Comparison of ENCODE assay signal across 1 cellular context in genomic region chr15:42175671-42176070, GRCh38.
TF ChIP-seq lines count a peak whose summit lies in the region.

No MANE protein-coding gene starts in this region.

TF ChIP-seq in K562, 482 proteins besides CTCF, POLR2A, EP300 and RAD21:
- no peak for TF ChIP-seq ATF3 (IDR thresholded peaks at IDR 0.05)
- no peak for TF ChIP-seq ATF3 (CRISPR knock-in tag; conservative IDR thresholded peaks at IDR 0.05)
- peak; percentile 80 for TF ChIP-seq PRDM10 (IDR thresholded peaks at IDR 0.05; ENCODE audit: partially characterized antibody)
- peak; percentile 20; the same call in 1 of the 2 replicates for TF ChIP-seq TEAD4 (IDR thresholded peaks at IDR 0.05; ENCODE audit: low read length)
- TF ChIP-seq TEAD4 (CRISPR knock-in tag; IDR thresholded peaks at IDR 0.05; ENCODE audit: borderline replicate concordance) = no peak
- no peak for TF ChIP-seq KAT8 (IDR thresholded peaks at IDR 0.05; ENCODE audit: low read depth)
